Comparison of ENCODE assay signal across 19 cellular contexts in the genomic region with DNA sequence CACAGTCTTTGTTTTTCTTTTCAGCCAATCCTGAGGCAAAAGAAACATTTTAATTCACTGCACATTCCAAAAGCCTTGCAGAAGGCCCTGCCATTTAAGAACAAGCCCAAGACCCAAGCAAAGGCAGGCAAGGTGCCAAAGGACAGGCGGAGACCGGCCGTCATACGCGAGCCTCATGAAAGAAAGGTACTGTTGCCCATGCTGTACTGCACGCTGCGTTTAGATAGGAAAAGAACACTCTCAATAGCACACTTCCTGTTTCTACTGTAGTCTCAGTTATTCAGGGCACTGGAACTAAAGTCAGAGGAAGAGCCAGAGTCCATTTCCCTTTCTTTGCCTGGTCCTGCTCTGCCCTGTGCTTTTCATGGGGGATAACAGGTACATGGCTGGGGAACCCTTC.
"Had no signal": no experiment of that assay in that cellular context is flagged by ENCODE, and none has a peak within 500 bp of the region (broad histone marks: within the 10 kb centered on the region; RNA-seq: fewer than 3 reads in every experiment).

No MANE protein-coding gene starts in this region.

- H3K27ac Mint-ChIP-seq: activated CD4-positive, alpha-beta T cell treated with anti-CD3 and anti-CD28 coated beads for 36 hours; activated CD8-positive, alpha-beta T cell treated with anti-CD3 and anti-CD28 coated beads for 36 hours; activated naive CD8-positive, alpha-beta T cell treated with anti-CD3 and anti-CD28 coated beads for 36 hours; stimulated activated memory B cell treated with anti-CD40 and anti-IgM and Interleukin-4, amounts not matched to agents 10 μg/mL and 1 μg/mL and 100 μg/mL, for 72 hours had no signal

- DNase-seq: activated CD4-positive, alpha-beta T cell treated with anti-CD3 and anti-CD28 coated beads for 36 hours; activated CD8-positive, alpha-beta T cell treated with anti-CD3 and anti-CD28 coated beads for 36 hours; activated gamma-delta T cell treated with Interleukin-2 at 50 U/mL for 16 hours; activated naive CD8-positive, alpha-beta T cell treated with anti-CD3 and anti-CD28 coated beads for 36 hours; activated T-cell treated with anti-CD3 and anti-CD28 coated beads, Interleukin-2, amount 50 U/mL, for 48 hours; body of pancreas; effector CD4-positive, alpha-beta T cell; esophagus squamous epithelium; glutamatergic neuron; kidney glomerular epithelial cell; lower lobe of right lung; mucosa of descending colon; naive thymus-derived CD4-positive, alpha-beta T cell; ovary; uterus had no signal

- H3K36me3 ChIP-seq: ovary, uterus had no signal

- H3K4me3 Mint-ChIP-seq: activated CD4-positive, alpha-beta T cell treated with anti-CD3 and anti-CD28 coated beads for 36 hours; activated CD8-positive, alpha-beta T cell treated with anti-CD3 and anti-CD28 coated beads for 36 hours; activated naive CD8-positive, alpha-beta T cell treated with anti-CD3 and anti-CD28 coated beads for 36 hours; central memory CD8-positive, alpha-beta T cell; naive thymus-derived CD4-positive, alpha-beta T cell; stimulated activated memory B cell treated with anti-CD40 and anti-IgM and Interleukin-4, amounts not matched to agents 10 μg/mL and 1 μg/mL and 100 μg/mL, for 72 hours had no signal

- H3K4me3 ChIP-seq: body of pancreas, coronary artery, esophagus squamous epithelium, lower lobe of right lung, mucosa of descending colon, ovary, thyroid gland, uterus had no signal

- H3K27ac ChIP-seq: body of pancreas, coronary artery, esophagus squamous epithelium, lower lobe of right lung, ovary, thyroid gland, uterus had no signal

- H3K27me3 ChIP-seq: body of pancreas, esophagus squamous epithelium, ovary, thyroid gland, uterus had no signal

- H3K4me1 Mint-ChIP-seq: activated CD4-positive, alpha-beta T cell treated with anti-CD3 and anti-CD28 coated beads for 36 hours; activated naive CD8-positive, alpha-beta T cell treated with anti-CD3 and anti-CD28 coated beads for 36 hours; stimulated activated memory B cell treated with anti-CD40 and anti-IgM and Interleukin-4, amounts not matched to agents 10 μg/mL and 1 μg/mL and 100 μg/mL, for 72 hours had no signal

- H3K4me1 ChIP-seq: body of pancreas, lower lobe of right lung, thyroid gland, uterus had no signal

- H3K9me3 Mint-ChIP-seq: activated CD8-positive, alpha-beta T cell treated with anti-CD3 and anti-CD28 coated beads for 36 hours; activated naive CD8-positive, alpha-beta T cell treated with anti-CD3 and anti-CD28 coated beads for 36 hours; central memory CD8-positive, alpha-beta T cell; naive thymus-derived CD4-positive, alpha-beta T cell; stimulated activated memory B cell treated with anti-CD40 and anti-IgM and Interleukin-4, amounts not matched to agents 10 μg/mL and 1 μg/mL and 100 μg/mL, for 72 hours had no signal

- H3K27me3 Mint-ChIP-seq: activated CD4-positive, alpha-beta T cell treated with anti-CD3 and anti-CD28 coated beads for 36 hours; activated CD8-positive, alpha-beta T cell treated with anti-CD3 and anti-CD28 coated beads for 36 hours; activated naive CD8-positive, alpha-beta T cell treated with anti-CD3 and anti-CD28 coated beads for 36 hours; central memory CD8-positive, alpha-beta T cell; naive thymus-derived CD4-positive, alpha-beta T cell; stimulated activated memory B cell treated with anti-CD40 and anti-IgM and Interleukin-4, amounts not matched to agents 10 μg/mL and 1 μg/mL and 100 μg/mL, for 72 hours had no signal

- H3K9me3 ChIP-seq: body of pancreas, esophagus squamous epithelium, lower lobe of right lung, mucosa of descending colon, ovary, thyroid gland, uterus had no signal
